ENCODE assay signal across 8 cellular contexts in genomic region chr12:2876431-2877046, GRCh38. TPM values are rescaled to one million over a fixed set of nuclear protein-coding genes. Genes with fewer than 3 reads are reported as not detected.
DNase-seq lines count a peak whose midpoint lies in the region; ATAC-seq and TF ChIP-seq lines count a peak whose summit lies in the region.

No MANE protein-coding gene starts in this region.

- no peaks in the 10 kb centered on the region for H4K20me1 ChIP-seq in GM23248 (ENCODE audit: insufficient read depth)

- H3K4me3 Mint-ChIP-seq in activated CD8-positive, alpha-beta memory T cell treated with anti-CD3 and anti-CD28 coated beads, Interleukin-2, amount 10 ng/mL, durations not matched to agents 7 days and 5 days: peak overlapping the region; percentile 95
- H3K4me3 Mint-ChIP-seq in activated naive CD4-positive, alpha-beta T cell treated with anti-CD3 and anti-CD28 coated beads, Interleukin-2, amount 10 ng/mL, durations not matched to agents 7 days and 5 days: peak overlapping the region; percentile 83

- H3K27ac ChIP-seq in GM23248 (peak overlapping the region; percentile 88), skeletal muscle tissue (ENCODE audit: low read depth, low read length) (no peak overlapping the region)

- TF ChIP-seq CTCF in LNCaP clone FGC (IDR thresholded peaks at IDR 0.05; ENCODE audit: control insufficient read depth, extremely low read depth, insufficient read depth): no peak

- peak overlapping the region; percentile 89 for H3K27ac Mint-ChIP-seq in activated CD8-positive, alpha-beta memory T cell treated with anti-CD3 and anti-CD28 coated beads, Interleukin-2, amount 10 ng/mL, durations not matched to agents 7 days and 5 days
- H3K27ac Mint-ChIP-seq in activated naive CD4-positive, alpha-beta T cell treated with anti-CD3 and anti-CD28 coated beads, Interleukin-2, amount 10 ng/mL, durations not matched to agents 7 days and 5 days: peak overlapping the region; percentile 92

- H3K79me2 ChIP-seq in GM23248 (ENCODE audit: insufficient read depth): peaks cover 83% of the 10 kb centered on the region

- H3K4me2 ChIP-seq in GM23248 (ENCODE audit: unreplicated experiment): peak overlapping the region; percentile 81

- H3K27me3 Mint-ChIP-seq in activated CD8-positive, alpha-beta memory T cell treated with anti-CD3 and anti-CD28 coated beads, Interleukin-2, amount 10 ng/mL, durations not matched to agents 7 days and 5 days: no peaks in the 10 kb centered on the region
- no peaks in the 10 kb centered on the region for H3K27me3 Mint-ChIP-seq in activated naive CD4-positive, alpha-beta T cell treated with anti-CD3 and anti-CD28 coated beads, Interleukin-2, amount 10 ng/mL, durations not matched to agents 7 days and 5 days

- H3K27me3 ChIP-seq in GM23248 (replicated peaks; ENCODE audit: insufficient read depth): no peaks in the 10 kb centered on the region
- no peaks in the 10 kb centered on the region for H3K27me3 ChIP-seq in skeletal muscle tissue (ENCODE audit: control insufficient read depth in 3 of 3, insufficient read depth in 3 of 3, low read length in 3 of 3)

- in situ Hi-C loops in GM23248 (cut with MboI): no loop called here

- peak; percentile 60 for DNase-seq in activated CD8-positive, alpha-beta memory T cell treated with anti-CD3 and anti-CD28 coated beads, Interleukin-2, amount 10 ng/mL, durations not matched to agents 7 days and 5 days
- no peak for DNase-seq in activated CD8-positive, alpha-beta memory T cell treated with anti-CD3 and anti-CD28 coated beads for 24 hours
- DNase-seq in GM23248: peak; percentile 57
- no peak for DNase-seq in LNCaP clone FGC (ENCODE audit: low read depth)
- peak; percentile 51 for DNase-seq in activated naive CD4-positive, alpha-beta T cell treated with anti-CD3 and anti-CD28 coated beads, Interleukin-2, amount 10 ng/mL, durations not matched to agents 7 days and 5 days
- DNase-seq in hepatic stellate cell (ENCODE audit: low spot score): peak; percentile 55
- no peak for DNase-seq in NCI-H524 (lab: John Stamatoyannopoulos, UW)

- H3K4me3 ChIP-seq in GM23248 (peak overlapping the region; percentile 82), LNCaP clone FGC (ENCODE audit: low read depth, low read length) (peak overlapping the region; percentile 72), skeletal muscle tissue (ENCODE audit: low read length in 3 of 3) (peak overlapping the region; percentile 71 to 75 (median 73))

- H3K36me3 ChIP-seq in GM23248 (ENCODE audit: low read depth): no peaks in the 10 kb centered on the region
- H3K36me3 ChIP-seq in skeletal muscle tissue (ENCODE audit: control insufficient read depth in 3 of 3, insufficient read depth in 3 of 3, low read length in 3 of 3): no peaks in the 10 kb centered on the region

- 8% methylated on average over 28 to 32 of the region's 38 CpGs for WGBS in GM23248 (ENCODE audit: low coverage in 1 of 2, low lambda C conversion rate in 2 of 2, missing lambda C conversion rate in 2 of 2), 2 experiments

- H3K9ac ChIP-seq in GM23248 (peak overlapping the region; percentile 92), skeletal muscle tissue (ENCODE audit: low read depth in 1 of 3, low read length in 3 of 3) (peak overlapping the region; percentile 45 to 65 (median 45))

- H3K36me3 Mint-ChIP-seq in activated CD8-positive, alpha-beta memory T cell treated with anti-CD3 and anti-CD28 coated beads, Interleukin-2, amount 10 ng/mL, durations not matched to agents 7 days and 5 days: peaks cover 53% of the 10 kb centered on the region
- peaks cover 46% of the 10 kb centered on the region for H3K36me3 Mint-ChIP-seq in activated naive CD4-positive, alpha-beta T cell treated with anti-CD3 and anti-CD28 coated beads, Interleukin-2, amount 10 ng/mL, durations not matched to agents 7 days and 5 days

- H3K9me3 Mint-ChIP-seq in activated CD8-positive, alpha-beta memory T cell treated with anti-CD3 and anti-CD28 coated beads, Interleukin-2, amount 10 ng/mL, durations not matched to agents 7 days and 5 days (ENCODE audit: low read depth): no peaks in the 10 kb centered on the region
- no peaks in the 10 kb centered on the region for H3K9me3 Mint-ChIP-seq in activated naive CD4-positive, alpha-beta T cell treated with anti-CD3 and anti-CD28 coated beads, Interleukin-2, amount 10 ng/mL, durations not matched to agents 7 days and 5 days

- peaks cover 51% of the 10 kb centered on the region for H3K4me1 Mint-ChIP-seq in activated CD8-positive, alpha-beta memory T cell treated with anti-CD3 and anti-CD28 coated beads, Interleukin-2, amount 10 ng/mL, durations not matched to agents 7 days and 5 days
- peaks cover 57% of the 10 kb centered on the region for H3K4me1 Mint-ChIP-seq in activated naive CD4-positive, alpha-beta T cell treated with anti-CD3 and anti-CD28 coated beads, Interleukin-2, amount 10 ng/mL, durations not matched to agents 7 days and 5 days

- H3K9me3 ChIP-seq in GM23248 (ENCODE audit: low read depth) (no peaks in the 10 kb centered on the region), skeletal muscle tissue (ENCODE audit: control insufficient read depth in 3 of 3, low read length in 3 of 3) (no peaks in the 10 kb centered on the region)

- H3K4me1 ChIP-seq in GM23248 (ENCODE audit: insufficient read depth) (peaks cover 16% of the 10 kb centered on the region), skeletal muscle tissue (ENCODE audit: control insufficient read depth in 3 of 3, insufficient read depth in 3 of 3, low read length in 3 of 3) (peaks cover 5 to 17% (median 9%) of the 10 kb centered on the region in 3 donors)

- peaks cover 10% of the 10 kb centered on the region for H3F3A ChIP-seq in GM23248 (ENCODE audit: insufficient read depth)

- no peaks in the 10 kb centered on the region for H3K9me2 ChIP-seq in GM23248 (ENCODE audit: insufficient read depth)

- CTCF ChIA-PET in activated CD8-positive, alpha-beta memory T cell treated with anti-CD3 and anti-CD28 coated beads, Interleukin-2, amount 10 ng/mL, durations not matched to agents 7 days and 5 days (lab: Charles Lee): interaction anchor here (0.8 to 3.2 kb wide), 4 partner anchors 9 to 81 kb away, joined by 3 to 15 read pairs (median 4); partner anchors contain the start of gene TULP3
- CTCF ChIA-PET in activated naive CD4-positive, alpha-beta T cell treated with anti-CD3 and anti-CD28 coated beads, Interleukin-2, amount 10 ng/mL, durations not matched to agents 7 days and 5 days (lab: Charles Lee): no interaction called here

- H2AFZ ChIP-seq in GM23248: peak overlapping the region; percentile 94

- ATAC-seq in activated CD8-positive, alpha-beta memory T cell treated with anti-CD3 and anti-CD28 coated beads, Interleukin-2, amount 10 ng/mL, durations not matched to agents 7 days and 5 days: peak; percentile 76

RNA-seq across cellular contexts. Expression of gene FOXM1, which starts 0.4 kb away (rescaled TPM):
- total RNA-seq in activated CD8-positive, alpha-beta memory T cell treated with anti-CD3 and anti-CD28 coated beads, Interleukin-2, amount 10 ng/mL, durations not matched to agents 7 days and 5 days: 100 to 1,000 TPM; 130 to 155 TPM
- total RNA-seq in GM23248 (2014; rRNA removed; shearing (Covaris generic)): 12.4 and 23.9 TPM in 2 replicates
- 15.4 TPM in 2 replicates for polyA plus RNA-seq in GM23248 (2016; fragmentation: Nextera tagmentation; extraction: Ambion mirVana)
- total RNA-seq in skeletal muscle tissue: 0.52 TPM

RNA-seq across cellular contexts. Expression of gene RHNO1, which starts 0.5 kb away (rescaled TPM):
- 10 to 100 TPM; 43.4 to 49.2 TPM for total RNA-seq in activated CD8-positive, alpha-beta memory T cell treated with anti-CD3 and anti-CD28 coated beads, Interleukin-2, amount 10 ng/mL, durations not matched to agents 7 days and 5 days
- 27.6 and 35.3 TPM in 2 replicates for total RNA-seq in GM23248 (2014; rRNA removed; shearing (Covaris generic))
- 38.4 and 40.3 TPM in 2 replicates for polyA plus RNA-seq in GM23248 (2016; fragmentation: Nextera tagmentation; extraction: Ambion mirVana)
- total RNA-seq in skeletal muscle tissue: 10.4 TPM

RNA-seq across cellular contexts. Expression of gene TULP3, which starts 14.2 kb away (rescaled TPM):
- total RNA-seq in activated CD8-positive, alpha-beta memory T cell treated with anti-CD3 and anti-CD28 coated beads, Interleukin-2, amount 10 ng/mL, durations not matched to agents 7 days and 5 days: 1 to 10 TPM; 7.5 to 7.8 TPM
- total RNA-seq in GM23248 (2014; rRNA removed; shearing (Covaris generic)): 29.2 and 47.0 TPM in 2 replicates
- 39.4 and 42.6 TPM in 2 replicates for polyA plus RNA-seq in GM23248 (2016; fragmentation: Nextera tagmentation; extraction: Ambion mirVana)
- total RNA-seq in skeletal muscle tissue: 23.5 TPM

RNA-seq across cellular contexts. Expression of gene TEX52, which starts 19.7 kb away (rescaled TPM):
- under 1 TPM in 1 of 2 experiments, not detected in 1; 0.67 TPM for total RNA-seq in activated CD8-positive, alpha-beta memory T cell treated with anti-CD3 and anti-CD28 coated beads, Interleukin-2, amount 10 ng/mL, durations not matched to agents 7 days and 5 days
- total RNA-seq in GM23248 (2014; rRNA removed; shearing (Covaris generic)): not detected in 2 replicates
- not detected in 2 replicates for polyA plus RNA-seq in GM23248 (2016; fragmentation: Nextera tagmentation; extraction: Ambion mirVana)
- not detected for total RNA-seq in skeletal muscle tissue

RNA-seq across cellular contexts. Expression of gene NRIP2, which starts 41.7 kb away (rescaled TPM):
- total RNA-seq in activated CD8-positive, alpha-beta memory T cell treated with anti-CD3 and anti-CD28 coated beads, Interleukin-2, amount 10 ng/mL, durations not matched to agents 7 days and 5 days: not detected
- not detected in 2 replicates for total RNA-seq in GM23248 (2014; rRNA removed; shearing (Covaris generic))
- 0.24 and 0.46 TPM in 2 replicates for polyA plus RNA-seq in GM23248 (2016; fragmentation: Nextera tagmentation; extraction: Ambion mirVana)
- 1.0 TPM for total RNA-seq in skeletal muscle tissue

Comparison
In these comparisons a context has a peak if more than half of its experiments do, and no peak if none do; other contexts are left out.
1. DNase-seq: peak in activated CD8-positive, alpha-beta memory T cell treated with anti-CD3 and anti-CD28 coated beads, Interleukin-2, amount 10 ng/mL, durations not matched to agents 7 days and 5 days (single experiment), GM23248 (single experiment), activated naive CD4-positive, alpha-beta T cell treated with anti-CD3 and anti-CD28 coated beads, Interleukin-2, amount 10 ng/mL, durations not matched to agents 7 days and 5 days (single experiment) and hepatic stellate cell (single experiment); none in activated CD8-positive, alpha-beta memory T cell treated with anti-CD3 and anti-CD28 coated beads for 24 hours (single experiment), LNCaP clone FGC (single experiment) and NCI-H524 (0 of 2).
2. Peak in every context shown above with its lines, with median percentiles within 50 percentile points of each other: H3K4me3 ChIP-seq.